In the genomic region with DNA sequence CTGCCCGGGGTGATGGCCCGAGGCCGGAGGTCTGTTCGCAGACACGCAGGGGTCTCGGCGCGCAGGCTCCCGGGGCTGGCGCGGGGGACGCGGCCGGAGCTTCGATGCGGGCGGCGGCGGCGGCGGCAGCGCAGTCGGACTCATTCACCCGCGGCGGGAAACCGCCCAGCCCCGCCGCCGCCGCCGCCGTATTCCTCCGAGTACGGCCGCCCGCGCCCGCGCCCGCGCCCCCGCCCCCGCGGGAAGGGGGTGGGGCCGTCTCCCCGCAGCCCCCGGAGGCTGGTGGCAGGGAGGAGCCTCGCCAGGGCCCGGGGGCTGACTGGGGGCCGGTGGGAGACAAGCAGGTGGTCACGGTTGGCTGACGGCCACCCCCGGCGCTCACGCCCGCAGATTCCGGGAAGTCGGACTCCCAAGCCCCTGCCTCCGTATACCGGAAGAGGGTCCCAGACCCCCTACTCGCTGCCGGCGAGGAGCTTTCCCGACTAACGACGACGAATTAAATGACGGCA, we compare ENCODE assay signal across 8 cellular contexts. TPM values are rescaled to one million over a fixed set of nuclear protein-coding genes. Genes with fewer than 3 reads are reported as not detected.
DNase-seq lines count a peak whose midpoint lies in the region; ATAC-seq and TF ChIP-seq lines count a peak whose summit lies in the region.

A gene with protein sequence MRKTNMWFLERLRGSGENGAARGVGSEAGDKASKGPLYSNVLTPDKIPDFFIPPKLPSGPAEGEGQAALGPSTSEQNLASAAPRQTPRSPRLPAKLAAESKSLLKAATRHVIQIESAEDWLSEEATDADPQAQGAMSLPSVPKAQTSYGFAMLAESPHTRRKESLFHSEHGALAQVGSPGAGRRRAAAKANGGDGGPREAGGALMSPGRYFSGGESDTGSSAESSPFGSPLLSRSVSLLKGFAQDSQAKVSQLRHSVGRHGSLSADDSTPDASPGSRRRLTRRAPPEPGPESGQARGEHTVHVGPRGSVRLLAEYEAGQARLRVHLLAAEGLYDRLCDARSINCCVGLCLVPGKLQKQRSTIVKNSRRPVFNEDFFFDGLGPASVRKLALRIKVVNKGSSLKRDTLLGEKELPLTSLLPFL (minus strand): TSS at position 142 of the 509 bp plus-strand sequence. CDS start 786 bp downstream, outside the sequence.

- no peak within 1 kb of the TSS for H3K27ac Mint-ChIP-seq in activated T-cell treated with anti-CD3 and anti-CD28 coated beads, Interleukin-2, amount 50 U/mL, for 24 hours

- peaks cover 0 to 28% (median 18%) of the 10 kb centered on the region in 9 donors for H3K4me1 ChIP-seq in heart right ventricle

- H3K27me3 Mint-ChIP-seq in activated T-cell treated with anti-CD3 and anti-CD28 coated beads, Interleukin-2, amount 50 U/mL, for 24 hours = peaks cover 26% of the 10 kb centered on the region

- H3K9me3 Mint-ChIP-seq in activated T-cell treated with anti-CD3 and anti-CD28 coated beads, Interleukin-2, amount 50 U/mL, for 24 hours = no peaks in the 10 kb centered on the region

- no peak for DNase-seq in activated CD4-positive, CD25-positive, alpha-beta regulatory T cell (lab: John Stamatoyannopoulos, UW)
- DNase-seq in activated T-cell treated with anti-CD3 and anti-CD28 coated beads, Interleukin-2, amount 50 U/mL, for 24 hours = peak; percentile 60
- DNase-seq in heart right ventricle = no peak
- DNase-seq in retinal pigment epithelial cell (ENCODE audit: low read depth) = no peak
- no peak for DNase-seq in UCSD-AML1 (lab: John Stamatoyannopoulos, UW; ENCODE audit: unreplicated experiment)

- no peaks in the 10 kb centered on the region for H3K36me3 Mint-ChIP-seq in activated T-cell treated with anti-CD3 and anti-CD28 coated beads, Interleukin-2, amount 50 U/mL, for 24 hours (ENCODE audit: low read depth)

- intact Hi-C loops in heart right ventricle (cut with DNase I) = no loop called here

- H3K9me3 ChIP-seq in heart right ventricle = no peaks in the 10 kb centered on the region

- WGBS in heart right ventricle, 2 donors = 0 to 1% methylated on average over 57 to 69 of the region's 69 CpGs

- TF ChIP-seq CTCF in heart right ventricle (IDR thresholded peaks at IDR 0.05) = no peak
- TF ChIP-seq CTCF in retinal pigment epithelial cell (conservative IDR thresholded peaks at IDR 0.05; ENCODE audit: low read depth, low read length) = no peak

- peak; percentile 41 to 48 for ATAC-seq in activated CD4-positive, CD25-positive, alpha-beta regulatory T cell treated with anti-CD3 and anti-CD28 coated beads, Interleukin-2, amount 50 U/mL, for 24 hours
- peak in 5 of 8 donors; percentile 13 to 51 (median 34) for ATAC-seq in heart right ventricle
- no peak for ATAC-seq in HG02798 (IDR thresholded peaks at IDR 0.05; ENCODE audit: poor library complexity, unreplicated experiment)
- ATAC-seq in HG03039 (IDR thresholded peaks at IDR 0.05; ENCODE audit: unreplicated experiment) = no peak

- peak within 1 kb of the TSS in 5 of 10 donors; percentile 25 to 70 (median 48) for H3K27ac ChIP-seq in heart right ventricle

- peaks cover 5% of the 10 kb centered on the region for H3K4me1 Mint-ChIP-seq in activated T-cell treated with anti-CD3 and anti-CD28 coated beads, Interleukin-2, amount 50 U/mL, for 24 hours (ENCODE audit: low read depth)

- no peaks in the 10 kb centered on the region for H3K36me3 ChIP-seq in heart right ventricle

- H3K4me3 ChIP-seq in heart right ventricle (peak within 1 kb of the TSS; percentile 48 to 68 (median 60)), retinal pigment epithelial cell (ENCODE audit: low read length) (peak within 1 kb of the TSS; percentile 27)

- H3K4me3 Mint-ChIP-seq in activated T-cell treated with anti-CD3 and anti-CD28 coated beads, Interleukin-2, amount 50 U/mL, for 24 hours = peak within 1 kb of the TSS; percentile 72

- peaks cover 10 to 66% (median 57%) of the 10 kb centered on the region in 7 donors for H3K27me3 ChIP-seq in heart right ventricle

RNA-seq across cellular contexts. Expression of the gene that starts here (rescaled TPM):
- total RNA-seq in heart right ventricle = 1 to 10 TPM in 3 of 10 donors, under 1 TPM in 7; 0.26 to 2.2 (median 0.62) TPM
- polyA plus RNA-seq in heart right ventricle = 1 to 10 TPM; 2.1 to 2.2 TPM

Comparison
In these comparisons a context has a peak if more than half of its experiments do, and no peak if none do; other contexts are left out.
1. ATAC-seq: peak in activated CD4-positive, CD25-positive, alpha-beta regulatory T cell treated with anti-CD3 and anti-CD28 coated beads, Interleukin-2, amount 50 U/mL, for 24 hours (2 of 2) and heart right ventricle (5 of 8); none in HG02798 (single experiment) and HG03039 (single experiment).